Comparison of ENCODE assay signal across 17 cellular contexts in the genomic region with DNA sequence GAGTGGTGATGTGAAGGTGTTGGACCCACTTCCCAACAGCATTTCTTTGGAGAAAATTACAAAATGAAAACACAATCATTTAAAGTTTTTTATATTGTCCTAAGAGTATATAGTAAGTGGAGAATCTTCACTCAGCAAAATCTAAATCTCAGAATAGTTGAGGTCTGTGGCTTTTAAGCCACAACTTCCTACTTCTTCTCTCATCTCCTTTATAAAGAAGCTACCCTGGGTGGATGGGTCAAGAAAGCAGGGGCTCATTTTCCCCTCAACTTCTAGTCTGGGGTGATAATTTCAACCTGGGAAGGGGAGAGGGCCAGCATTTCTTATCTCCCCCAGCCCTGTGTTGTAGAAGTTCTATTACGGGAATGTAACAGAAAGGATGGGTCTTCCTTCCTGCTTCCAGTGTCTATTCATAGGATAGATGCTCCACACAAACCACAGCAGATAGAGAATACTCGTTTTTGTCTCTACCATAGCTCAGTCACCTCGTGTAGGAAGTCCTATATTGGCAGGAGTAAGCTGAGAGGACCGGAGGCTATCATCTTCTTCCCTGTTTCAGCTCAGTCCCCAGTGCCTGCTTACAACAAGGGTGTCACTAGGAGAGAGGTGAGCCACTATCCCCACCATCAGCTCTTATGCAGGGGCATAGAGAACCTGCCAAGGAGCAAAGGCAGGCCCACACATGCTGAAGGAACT.
"Had no signal": no experiment of that assay in that cellular context is flagged by ENCODE, and none has a peak within 500 bp of the region (broad histone marks: within the 10 kb centered on the region; RNA-seq: fewer than 3 reads in every experiment).

No MANE protein-coding gene starts in this region.

- H3K36me3 ChIP-seq: esophagus squamous epithelium, sigmoid colon had no signal

- H3K4me1 ChIP-seq: esophagus squamous epithelium, psoas muscle, sigmoid colon, testis had no signal

- H3K27ac Mint-ChIP-seq: activated CD4-positive, alpha-beta T cell treated with anti-CD3 and anti-CD28 coated beads for 36 hours; activated T-helper 1 cell treated with anti-CD3 and anti-CD28 coated beads, Interleukin-12 subunit alpha, Interleukin-12 subunit beta, Interleukin-2, Interleukin-4 antibody, amounts not matched to agents 30 ng/mL and 10 ng/mL and 1 ng/mL, durations not matched to agents 14 hours and 24 hours and 36 hours; natural killer cell treated with Interleukin-12 subunit alpha and Interleukin-12 subunit beta and Interleukin-15 and Interleukin-18, amount 100 ng/mL, for 72 hours; stimulated activated naive CD8-positive, alpha-beta T cell treated with anti-CD3 and anti-CD28 coated beads, Interleukin-15, amount 100 ng/mL, for 72 hours; T-helper 2 cell treated with Interferon-gamma antibody and Interleukin-4, amounts not matched to agents 5 μg/mL and 100 μg/mL, for 36 hours had no signal

- FAIRE-seq: astrocyte had no signal

- H3K4me3 Mint-ChIP-seq: activated CD4-positive, alpha-beta T cell treated with anti-CD3 and anti-CD28 coated beads for 36 hours; activated T-helper 1 cell treated with anti-CD3 and anti-CD28 coated beads, Interleukin-12 subunit alpha, Interleukin-12 subunit beta, Interleukin-2, Interleukin-4 antibody, amounts not matched to agents 30 ng/mL and 10 ng/mL and 1 ng/mL, durations not matched to agents 14 hours and 24 hours and 36 hours; natural killer cell treated with Interleukin-12 subunit alpha and Interleukin-12 subunit beta and Interleukin-15 and Interleukin-18, amount 100 ng/mL, for 72 hours; stimulated activated naive CD8-positive, alpha-beta T cell treated with anti-CD3 and anti-CD28 coated beads, Interleukin-15, amount 100 ng/mL, for 72 hours; T-helper 2 cell treated with Interferon-gamma antibody and Interleukin-4, amounts not matched to agents 5 μg/mL and 100 μg/mL, for 36 hours had no signal

- DNase-seq: activated CD4-positive, alpha-beta T cell treated with anti-CD3 and anti-CD28 coated beads for 36 hours; activated naive CD4-positive, alpha-beta T cell; esophagus squamous epithelium; foreskin fibroblast; left colon; mammary epithelial cell; occipital lobe; psoas muscle; sigmoid colon; stimulated activated CD4-positive, alpha-beta T cell treated with anti-CD3 and anti-CD28 coated beads, Interleukin-4, amount 100 ng/mL, for 1 hour; stimulated activated naive CD8-positive, alpha-beta T cell treated with anti-CD3 and anti-CD28 coated beads, Interleukin-15, amount 100 ng/mL, for 72 hours; testis had no signal

- H3K9me3 Mint-ChIP-seq: activated T-helper 1 cell treated with anti-CD3 and anti-CD28 coated beads, Interleukin-12 subunit alpha, Interleukin-12 subunit beta, Interleukin-2, Interleukin-4 antibody, amounts not matched to agents 30 ng/mL and 10 ng/mL and 1 ng/mL, durations not matched to agents 14 hours and 24 hours and 36 hours; natural killer cell treated with Interleukin-12 subunit alpha and Interleukin-12 subunit beta and Interleukin-15 and Interleukin-18, amount 100 ng/mL, for 72 hours; stimulated activated naive CD8-positive, alpha-beta T cell treated with anti-CD3 and anti-CD28 coated beads, Interleukin-15, amount 100 ng/mL, for 72 hours; T-helper 2 cell treated with Interferon-gamma antibody and Interleukin-4, amounts not matched to agents 5 μg/mL and 100 μg/mL, for 36 hours had no signal

- H3K27ac ChIP-seq: esophagus squamous epithelium, psoas muscle, sigmoid colon, testis, VCaP had no signal

- H3K9me3 ChIP-seq: esophagus squamous epithelium, psoas muscle, sigmoid colon, testis had no signal

- H3K36me3 Mint-ChIP-seq: natural killer cell treated with Interleukin-12 subunit alpha and Interleukin-12 subunit beta and Interleukin-15 and Interleukin-18, amount 100 ng/mL, for 72 hours had no signal

- ATAC-seq: activated CD4-positive, alpha-beta T cell treated with anti-CD3 and anti-CD28 coated beads for 36 hours; left colon; natural killer cell treated with Interleukin-12 subunit alpha and Interleukin-12 subunit beta and Interleukin-15 and Interleukin-18, amount 100 ng/mL, for 72 hours; psoas muscle; stimulated activated naive CD8-positive, alpha-beta T cell treated with anti-CD3 and anti-CD28 coated beads, Interleukin-15, amount 100 ng/mL, for 72 hours had no signal

- H3K4me3 ChIP-seq: esophagus squamous epithelium, psoas muscle, sigmoid colon, testis had no signal

- H3K27me3 ChIP-seq: esophagus squamous epithelium, sigmoid colon, testis had no signal
